Comparison of ENCODE assay signal across 24 cellular contexts in genomic region chr20:9629821-9630220, GRCh38.
"Had no signal": no experiment of that assay in that cellular context is flagged by ENCODE, and none has a peak within 500 bp of the region (broad histone marks: within the 10 kb centered on the region; RNA-seq: fewer than 3 reads in every experiment).

No MANE protein-coding gene starts in this region.

- H3K36me3 Mint-ChIP-seq: activated CD4-positive, alpha-beta memory T cell treated with anti-CD3 and anti-CD28 coated beads for 36 hours; activated naive CD4-positive, alpha-beta T cell treated with anti-CD3 and anti-CD28 coated beads, Interleukin-2, amount 50 U/mL, for 72 hours; IgD-negative memory B cell had no signal

- H3K4me3 ChIP-seq: Peyer's patch had no signal

- H3K9me3 Mint-ChIP-seq: activated CD4-positive, alpha-beta memory T cell treated with anti-CD3 and anti-CD28 coated beads for 36 hours; activated CD4-positive, alpha-beta T cell treated with anti-CD3 and anti-CD28 coated beads, Interleukin-2, amount 10 ng/mL, durations not matched to agents 7 days and 5 days; activated naive CD8-positive, alpha-beta T cell treated with anti-CD3 and anti-CD28 coated beads, Interleukin-2, amount 50 U/mL, for 24 hours; activated T-cell treated with anti-CD3 and anti-CD28 coated beads, Interleukin-2, amount 50 U/mL, for 4 hours; central memory CD8-positive, alpha-beta T cell; IgD-negative memory B cell had no signal

- H3K27ac Mint-ChIP-seq: activated CD4-positive, alpha-beta memory T cell treated with anti-CD3 and anti-CD28 coated beads for 36 hours; activated CD4-positive, alpha-beta T cell treated with anti-CD3 and anti-CD28 coated beads, Interleukin-2, amount 10 ng/mL, durations not matched to agents 7 days and 5 days; activated naive CD4-positive, alpha-beta T cell treated with anti-CD3 and anti-CD28 coated beads, Interleukin-2, amount 50 U/mL, for 72 hours; activated naive CD8-positive, alpha-beta T cell treated with anti-CD3 and anti-CD28 coated beads, Interleukin-2, amount 50 U/mL, for 24 hours; brain; IgD-negative memory B cell; T-helper 17 cell had no signal

- DNase-seq: activated CD4-positive, alpha-beta memory T cell treated with anti-CD3 and anti-CD28 coated beads for 36 hours; activated CD4-positive, alpha-beta T cell treated with anti-CD3 and anti-CD28 coated beads, Interleukin-2, amount 10 ng/mL, durations not matched to agents 7 days and 5 days; activated CD4-positive, CD25-positive, alpha-beta regulatory T cell; activated CD8-positive, alpha-beta memory T cell treated with anti-CD3 and anti-CD28 coated beads for 24 hours; activated effector memory CD4-positive, alpha-beta T cell treated with anti-CD3 and anti-CD28 coated beads, Interleukin-2, amount 50 U/mL, for 16 hours; activated naive CD4-positive, alpha-beta T cell treated with Interleukin-2 at 50 U/mL for 16 hours; activated naive CD8-positive, alpha-beta T cell treated with anti-CD3 and anti-CD28 coated beads, Interleukin-2, amount 50 U/mL, for 24 hours; activated T-cell treated with anti-CD3 and anti-CD28 coated beads, Interleukin-2, amount 50 U/mL, for 4 hours; amygdala; KG1; NCI-H1105 treated with DMSO at 0.1 percent for 48 hours; NCI-H1436 treated with DMSO at 0.1 percent for 48 hours; NCI-H187; NCI-H2081; NCI-H524; Peyer's patch; SHP77; T-helper 17 cell; T-helper 9 cell had no signal

- ATAC-seq: activated naive CD4-positive, alpha-beta T cell treated with anti-CD3 and anti-CD28 coated beads, Interleukin-2, amount 50 U/mL, for 72 hours; activated naive CD8-positive, alpha-beta T cell treated with anti-CD3 and anti-CD28 coated beads, Interleukin-2, amount 50 U/mL, for 24 hours; activated T-cell treated with anti-CD3 and anti-CD28 coated beads, Interleukin-2, amount 50 U/mL, for 4 hours; T-helper 17 cell had no signal

- H3K4me3 Mint-ChIP-seq: activated CD4-positive, alpha-beta memory T cell treated with anti-CD3 and anti-CD28 coated beads for 36 hours; activated CD4-positive, alpha-beta T cell treated with anti-CD3 and anti-CD28 coated beads, Interleukin-2, amount 10 ng/mL, durations not matched to agents 7 days and 5 days; activated naive CD8-positive, alpha-beta T cell treated with anti-CD3 and anti-CD28 coated beads, Interleukin-2, amount 50 U/mL, for 24 hours; activated T-cell treated with anti-CD3 and anti-CD28 coated beads, Interleukin-2, amount 50 U/mL, for 4 hours; brain; central memory CD8-positive, alpha-beta T cell; IgD-negative memory B cell; T-helper 17 cell had no signal

- H3K27me3 ChIP-seq: Peyer's patch had no signal

- H3K27ac ChIP-seq: Peyer's patch, RWPE1 had no signal

- H3K36me3 ChIP-seq: Peyer's patch had no signal

- H3K27me3 Mint-ChIP-seq: activated CD4-positive, alpha-beta memory T cell treated with anti-CD3 and anti-CD28 coated beads for 36 hours; activated CD4-positive, alpha-beta T cell treated with anti-CD3 and anti-CD28 coated beads, Interleukin-2, amount 10 ng/mL, durations not matched to agents 7 days and 5 days; activated naive CD8-positive, alpha-beta T cell treated with anti-CD3 and anti-CD28 coated beads, Interleukin-2, amount 50 U/mL, for 24 hours; brain; central memory CD8-positive, alpha-beta T cell; IgD-negative memory B cell had no signal

- H3K4me1 Mint-ChIP-seq: activated CD4-positive, alpha-beta T cell treated with anti-CD3 and anti-CD28 coated beads, Interleukin-2, amount 10 ng/mL, durations not matched to agents 7 days and 5 days; activated naive CD8-positive, alpha-beta T cell treated with anti-CD3 and anti-CD28 coated beads, Interleukin-2, amount 50 U/mL, for 24 hours; brain; central memory CD8-positive, alpha-beta T cell; IgD-negative memory B cell had no signal

- H3K9me3 ChIP-seq: Peyer's patch had no signal
